In genomic region chr2:85769236-85769986, GRCh38 we compare ENCODE assay signal across 8 cellular contexts. TPM values are rescaled to one million over a fixed set of nuclear protein-coding genes. Genes with fewer than 3 reads are reported as not detected.
A peak's percentile ranks its signal among the peaks of the same experiment; 100 is the strongest.
DNase-seq lines count a peak whose midpoint lies in the region; TF ChIP-seq lines count a peak whose summit lies in the region.

No MANE protein-coding gene starts in this region.

- TF ChIP-seq CTCF in C4-2B (conservative IDR thresholded peaks at IDR 0.05) (no peak), SK-N-SH (IDR thresholded peaks at IDR 0.05) (peak; percentile 54), liver (IDR thresholded peaks at IDR 0.05; ENCODE audit: low read depth, low read length, missing input control) (peak; percentile 20)

- peaks cover 66% of the 10 kb centered on the region; the same call in 1 of the 2 replicates for H3K79me2 ChIP-seq in SK-N-SH (ENCODE audit: insufficient read depth)

- no peaks in the 10 kb centered on the region for H3K9me2 ChIP-seq in SK-N-SH

- H3F3A ChIP-seq in SK-N-SH (replicated peaks; ENCODE audit: insufficient read depth), result peaks cover 34% of the 10 kb centered on the region

- no peak overlapping the region for H3K9ac ChIP-seq in SK-N-SH
- H3K9ac ChIP-seq in liver (ENCODE audit: low read depth in 1 of 2, low read length in 2 of 2), result no peak overlapping the region

- POLR2A ChIA-PET in SK-N-SH (lab: Yijun Ruan, JAX), result interaction anchor here (1.0 to 1.8 kb wide), 3 partner anchors 9 to 426 kb away, joined by 3 to 7 read pairs (median 4); partner anchors contain the start of genes C2orf68 and IMMT

- H3K36me3 ChIP-seq in HAP-1 (replicated peaks), result no peaks in the 10 kb centered on the region
- H3K36me3 ChIP-seq in SK-N-SH (replicated peaks in 1 of 2; ENCODE audit: control insufficient read depth in 1 of 2, insufficient read depth in 2 of 2, low read length in 1 of 2), result peaks cover 0 to 9% of the 10 kb centered on the region in 2 experiments
- H3K36me3 ChIP-seq in liver (ENCODE audit: control insufficient read depth in 4 of 4, insufficient read depth in 3 of 4, low read depth in 1 of 4, low read length in 3 of 4), result peaks cover 0 to 6% (median under 1%) of the 10 kb centered on the region in 4 donors

- in situ Hi-C loops in HAP-1 (cut with MboI; ENCODE audit: low sequenced_read_pairs), result no loop called here

- H2AFZ ChIP-seq in SK-N-SH (ENCODE audit: low read depth), result no peak overlapping the region

- H3K4me1 ChIP-seq in HAP-1 (peaks cover 3% of the 10 kb centered on the region), SK-N-SH (ENCODE audit: control insufficient read depth in 1 of 2, insufficient read depth in 2 of 2, low read depth in 1 of 2, low read length in 1 of 2) (peaks cover 63 to 74% of the 10 kb centered on the region in 2 experiments), liver (ENCODE audit: control insufficient read depth in 4 of 4, insufficient read depth in 4 of 4, low read length in 3 of 4) (peaks cover 38 to 67% (median 57%) of the 10 kb centered on the region in 4 donors)

- H4K20me1 ChIP-seq in SK-N-SH (ENCODE audit: insufficient read depth), result 0 out of 2 replicates have a peak, but pooled peaks cover 6% of the 10 kb centered on the region

- DNase-seq in HAP-1 (ENCODE audit: low spot score in 2 of 2), result peak; percentile 36 to 69
- DNase-seq in SK-N-SH, result peak; percentile 81
- DNase-seq in NCI-H187 treated with DMSO at 0.1 percent for 48 hours (lab: John Stamatoyannopoulos, UW), result no peak
- DNase-seq in AML-193 (lab: John Stamatoyannopoulos, UW), result no peak
- no peak for DNase-seq in medulla oblongata (ENCODE audit: extremely low spot score)
- no peak for DNase-seq in cerebellar nuclear complex (lab: John Stamatoyannopoulos, UW)

- H3K9me3 ChIP-seq in HAP-1, result no peaks in the 10 kb centered on the region
- H3K9me3 ChIP-seq in SK-N-SH, result no peaks in the 10 kb centered on the region
- H3K9me3 ChIP-seq in liver (ENCODE audit: control insufficient read depth in 4 of 4, low read length in 3 of 4), result no peaks in the 10 kb centered on the region

- WGBS in SK-N-SH (ENCODE audit: low lambda C conversion rate), result 78% methylated on average over 12 of the region's 12 CpGs
- WGBS in liver, result 86% methylated on average over 12 of the region's 12 CpGs

- H3K27ac ChIP-seq in C4-2B (peak overlapping the region; percentile 58), SK-N-SH (ENCODE audit: low read depth in 2 of 2, low read length in 1 of 2) (peak overlapping the region in 1 of 2 experiments; percentile 69; a peak in 2 of 4 replicates), liver (ENCODE audit: low read depth in 1 of 2, low read length in 2 of 2) (no peak overlapping the region)

- H3K27me3 ChIP-seq in HAP-1 (ENCODE audit: low read depth), result 0 out of 2 replicates have a peak, but pooled peaks cover under 1% of the 10 kb centered on the region
- no peaks in the 10 kb centered on the region for H3K27me3 ChIP-seq in SK-N-SH (ENCODE audit: insufficient read depth)
- no peaks in the 10 kb centered on the region for H3K27me3 ChIP-seq in liver (ENCODE audit: control insufficient read depth in 4 of 4, insufficient read depth in 4 of 4, low read length in 3 of 4)

- TF ChIP-seq EP300 in SK-N-SH (IDR thresholded peaks at IDR 0.05; ENCODE audit: borderline replicate concordance in 1 of 2, low read depth in 1 of 2, low read length in 1 of 2), result no peak

- no peak overlapping the region for H3K4me2 ChIP-seq in SK-N-SH

- CTCF ChIA-PET in SK-N-SH (lab: Yijun Ruan, JAX), result interaction anchor here (0.7 to 9.7 kb wide), 16 partner anchors 9 to 843 kb away, joined by 3 to 80 read pairs (median 5); partner anchors contain the start of gene ATOH8

- no peak overlapping the region for H3K4me3 ChIP-seq in HAP-1
- H3K4me3 ChIP-seq in SK-N-SH (ENCODE audit: low read depth in 2 of 2, low read length in 1 of 2), result no peak overlapping the region
- H3K4me3 ChIP-seq in liver (ENCODE audit: low read depth in 1 of 3, low read length in 3 of 3), result no peak overlapping the region

- no peak for TF ChIP-seq RAD21 in SK-N-SH (IDR thresholded peaks at IDR 0.05; ENCODE audit: low read length)
- TF ChIP-seq RAD21 in liver (IDR thresholded peaks at IDR 0.05), result no peak

TF ChIP-seq in SK-N-SH, 30 proteins besides CTCF, POLR2A, EP300 and RAD21:
- TF ChIP-seq USF2 (IDR thresholded peaks at IDR 0.05; ENCODE audit: borderline replicate concordance, low read depth, low read length) (no peak), FOSL2 (IDR thresholded peaks at IDR 0.05; ENCODE audit: borderline replicate concordance, low read depth) (no peak), ELF1 (IDR thresholded peaks at IDR 0.05) (no peak), NRF1 (IDR thresholded peaks at IDR 0.05; ENCODE audit: low read depth, low read length) (no peak), MEF2A (IDR thresholded peaks at IDR 0.05; ENCODE audit: borderline replicate concordance, low read depth) (no peak), ZBTB33 (IDR thresholded peaks at IDR 0.05; ENCODE audit: borderline replicate concordance, low read depth) (no peak), YY1 (IDR thresholded peaks at IDR 0.05; ENCODE audit: low read depth) (no peak), FOXM1 (IDR thresholded peaks at IDR 0.05; ENCODE audit: low read depth) (no peak), TEAD4 (IDR thresholded peaks at IDR 0.05; ENCODE audit: borderline replicate concordance, insufficient read depth) (no peak)

TF ChIP-seq in liver, 16 proteins besides CTCF, POLR2A, EP300 and RAD21:
- no peak for TF ChIP-seq NR2F2 (IDR thresholded peaks at IDR 0.05)
- no peak for TF ChIP-seq RXRA (IDR thresholded peaks at IDR 0.05)
- TF ChIP-seq JUND (IDR thresholded peaks at IDR 0.05), result no peak
- no peak for TF ChIP-seq ZBTB33 (IDR thresholded peaks at IDR 0.05)
- no peak for TF ChIP-seq MAX (IDR thresholded peaks at IDR 0.05)
- no peak for TF ChIP-seq TAF1 (conservative IDR thresholded peaks at IDR 0.05)
- no peak for TF ChIP-seq HNF4A (conservative IDR thresholded peaks at IDR 0.05)
- no peak for TF ChIP-seq EGR1 (IDR thresholded peaks at IDR 0.05; ENCODE audit: low read depth in 2 of 2)
- TF ChIP-seq SP1 (IDR thresholded peaks at IDR 0.05), result no peak
- no peak for TF ChIP-seq FOXA2 (IDR thresholded peaks at IDR 0.05)
- no peak for TF ChIP-seq GABPA (IDR thresholded peaks at IDR 0.05 in 1 of 2, conservative IDR thresholded peaks at IDR 0.05 in 1 of 2)
- no peak for TF ChIP-seq REST (IDR thresholded peaks at IDR 0.05)
- no peak for TF ChIP-seq HNF4G (IDR thresholded peaks at IDR 0.05)
- no peak for TF ChIP-seq ATF3 (IDR thresholded peaks at IDR 0.05)
- TF ChIP-seq FOXA1 (IDR thresholded peaks at IDR 0.05), result no peak
- no peak for TF ChIP-seq YY1 (IDR thresholded peaks at IDR 0.05)

RNA-seq across cellular contexts. Expression of gene ATOH8, which starts 15.6 kb away (rescaled TPM):
- polyA plus RNA-seq in SK-N-SH (2012; rRNA removed) (5.6 and 6.4 TPM in 2 replicates), liver (10 to 100 TPM; 20.4 to 33.2 TPM)
- polyA plus RNA-seq in SK-N-SH (2012; cell fraction: cytosol; rRNA removed), result 2.9 and 4.3 TPM in 2 replicates
- 7.0 and 7.3 TPM in 2 replicates for polyA plus RNA-seq in SK-N-SH (2012; cell fraction: nucleus; rRNA removed)
- total RNA-seq in liver, result 10 to 100 TPM in 1 of 2 donors, under 1 TPM in 1; 0.33 to 37.7 TPM

Comparison
In these comparisons a context has a peak if more than half of its experiments do, and no peak if none do; other contexts are left out.
1. DNase-seq: peak in HAP-1 (2 of 2) and SK-N-SH (single experiment); none in NCI-H187 treated with DMSO at 0.1 percent for 48 hours (single experiment), AML-193 (0 of 2), medulla oblongata (single experiment) and cerebellar nuclear complex (0 of 2).